In the genomic region with DNA sequence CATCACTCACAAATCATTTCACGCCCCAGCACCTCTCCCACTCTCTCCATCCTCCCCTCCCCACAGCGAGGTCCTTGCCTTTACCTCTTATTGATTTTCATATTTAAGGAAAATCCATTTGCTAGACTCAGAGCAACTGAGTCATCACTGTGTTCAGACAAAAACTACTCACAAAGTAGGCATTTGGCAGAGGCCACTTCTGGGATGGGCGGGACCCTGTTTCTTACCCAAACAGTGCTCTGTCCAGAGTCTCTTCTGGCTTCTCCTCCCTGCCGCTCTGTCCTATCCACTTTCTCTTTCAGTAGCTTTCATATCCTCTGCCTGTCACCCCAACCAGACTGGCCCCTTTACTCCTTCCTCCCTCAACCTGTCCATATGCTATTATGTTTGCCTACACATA, we compare ENCODE assay signal across 11 cellular contexts. TPM values are rescaled to one million over a fixed set of nuclear protein-coding genes. Genes with fewer than 3 reads are reported as not detected.
A peak's percentile ranks its signal among the peaks of the same experiment; 100 is the strongest.
DNase-seq lines count a peak whose midpoint lies in the region; ATAC-seq and TF ChIP-seq lines count a peak whose summit lies in the region.
"Had no signal": no experiment of that assay in that cellular context is flagged by ENCODE, and none has a peak within 500 bp of the region (broad histone marks: within the 10 kb centered on the region; RNA-seq: fewer than 3 reads in every experiment).

No MANE protein-coding gene starts in this region.

- H3K9me3 ChIP-seq in BLaER1 treated with 17β-estradiol and CSF1 and Interleukin-3, amounts not matched to agents 10 nM and 100 nM (replicated peaks in 1 of 11) = no peaks in the 10 kb centered on the region
- no peaks in the 10 kb centered on the region for H3K9me3 ChIP-seq in neural progenitor cell (ENCODE audit: low read depth)

- peak overlapping the region; percentile 88 to 98 (median 95) for H3K4me2 ChIP-seq in BLaER1 treated with 17β-estradiol and CSF1 and Interleukin-3, amounts not matched to agents 10 nM and 100 nM
- H3K4me2 ChIP-seq in neural progenitor cell = no peak overlapping the region

- peaks cover 0 to 43% (median 25%) of the 10 kb centered on the region in 11 experiments; a peak in 14 of 22 replicates for H3K27me3 ChIP-seq in BLaER1 treated with 17β-estradiol and CSF1 and Interleukin-3, amounts not matched to agents 10 nM and 100 nM
- no peaks in the 10 kb centered on the region for H3K27me3 ChIP-seq in rectal smooth muscle tissue (ENCODE audit: control insufficient read depth, insufficient read depth, low read length)
- H3K27me3 ChIP-seq in neural progenitor cell = peaks cover 56% of the 10 kb centered on the region

- peaks cover 0 to 10% (median 0%) of the 10 kb centered on the region in 11 experiments; a peak in 1 of 22 replicates for H3K36me3 ChIP-seq in BLaER1 treated with 17β-estradiol and CSF1 and Interleukin-3, amounts not matched to agents 10 nM and 100 nM
- no peaks in the 10 kb centered on the region for H3K36me3 ChIP-seq in rectal smooth muscle tissue (ENCODE audit: control insufficient read depth, insufficient read depth, low read length)
- no peaks in the 10 kb centered on the region for H3K36me3 ChIP-seq in neural progenitor cell

- no peak overlapping the region for H3K27ac Mint-ChIP-seq in activated CD4-positive, alpha-beta T cell treated with anti-CD3 and anti-CD28 coated beads for 36 hours
- no peak overlapping the region for H3K27ac Mint-ChIP-seq in neural progenitor cell
- H3K27ac Mint-ChIP-seq: activated naive CD4-positive, alpha-beta T cell treated with anti-CD3 and anti-CD28 coated beads, Interleukin-2, amount 50 U/mL, for 24 hours had no signal

- CTCF ChIA-PET in activated CD4-positive, alpha-beta T cell treated with anti-CD3 and anti-CD28 coated beads for 36 hours (lab: Charles Lee) = interaction anchor here (4.5 kb wide), 1 partner anchor 23 kb away, joined by 21 read pairs; no protein-coding TSS in a partner anchor

- TF ChIP-seq CTCF in neural progenitor cell (IDR thresholded peaks at IDR 0.05) = no peak

- peaks cover 50% of the 10 kb centered on the region for H3K27me3 Mint-ChIP-seq in activated CD4-positive, alpha-beta T cell treated with anti-CD3 and anti-CD28 coated beads for 36 hours
- peaks cover 35% of the 10 kb centered on the region for H3K27me3 Mint-ChIP-seq in neural progenitor cell (ENCODE audit: insufficient read depth, low read depth)

- H3K27ac ChIP-seq in BLaER1 treated with 17β-estradiol and CSF1 and Interleukin-3, amounts not matched to agents 10 nM and 100 nM = peak overlapping the region; percentile 27 to 84 (median 72); a peak in 20 of 22 replicates
- H3K27ac ChIP-seq in rectal smooth muscle tissue (ENCODE audit: low read depth, low read length) (peak overlapping the region; percentile 92), neural progenitor cell (no peak overlapping the region)

- no peak overlapping the region for H3K4me3 Mint-ChIP-seq in activated CD4-positive, alpha-beta T cell treated with anti-CD3 and anti-CD28 coated beads for 36 hours
- no peak overlapping the region for H3K4me3 Mint-ChIP-seq in neural progenitor cell
- H3K4me3 Mint-ChIP-seq: activated naive CD4-positive, alpha-beta T cell treated with anti-CD3 and anti-CD28 coated beads, Interleukin-2, amount 50 U/mL, for 24 hours had no signal

- H3K9me3 Mint-ChIP-seq in activated CD4-positive, alpha-beta T cell treated with anti-CD3 and anti-CD28 coated beads for 36 hours (ENCODE audit: low read depth) = no peaks in the 10 kb centered on the region
- peaks cover 2% of the 10 kb centered on the region for H3K9me3 Mint-ChIP-seq in neural progenitor cell
- H3K9me3 Mint-ChIP-seq: activated naive CD4-positive, alpha-beta T cell treated with anti-CD3 and anti-CD28 coated beads, Interleukin-2, amount 50 U/mL, for 24 hours had no signal

- H3K4me1 ChIP-seq in BLaER1 treated with 17β-estradiol and CSF1 and Interleukin-3, amounts not matched to agents 10 nM and 100 nM = peaks cover 74 to 92% (median 83%) of the 10 kb centered on the region in 10 experiments
- H3K4me1 ChIP-seq in rectal smooth muscle tissue (ENCODE audit: control insufficient read depth, insufficient read depth, low read length) (peaks cover 46% of the 10 kb centered on the region), neural progenitor cell (peaks cover 24% of the 10 kb centered on the region)

- H3K9ac ChIP-seq in BLaER1 treated with 17β-estradiol and CSF1 and Interleukin-3, amounts not matched to agents 10 nM and 100 nM = peak overlapping the region in 10 of 11 experiments; percentile 15 to 73 (median 56); a peak in 9 of 22 replicates
- H3K9ac ChIP-seq in rectal smooth muscle tissue (ENCODE audit: low read length) (no peak overlapping the region), neural progenitor cell (no peak overlapping the region)

- H4K20me1 ChIP-seq in BLaER1 treated with 17β-estradiol and CSF1 and Interleukin-3, amounts not matched to agents 10 nM and 100 nM = no peaks in the 10 kb centered on the region; a peak in 4 of 22 replicates
- peaks cover 13% of the 10 kb centered on the region for H4K20me1 ChIP-seq in neural progenitor cell (ENCODE audit: low read depth)

- H3K79me2 ChIP-seq in neural progenitor cell (ENCODE audit: low read depth) = no peaks in the 10 kb centered on the region

- H3K36me3 Mint-ChIP-seq in activated CD4-positive, alpha-beta T cell treated with anti-CD3 and anti-CD28 coated beads for 36 hours (ENCODE audit: low read depth) = no peaks in the 10 kb centered on the region
- no peaks in the 10 kb centered on the region for H3K36me3 Mint-ChIP-seq in neural progenitor cell

- peaks cover 18% of the 10 kb centered on the region for H3F3A ChIP-seq in neural progenitor cell (ENCODE audit: low read depth)

- 0 out of 20 replicates have a peak overlapping the region, but pooled peaks of 2 of the 10 experiments have one; percentile 10 for H3K4me3 ChIP-seq in BLaER1 treated with 17β-estradiol and CSF1 and Interleukin-3, amounts not matched to agents 10 nM and 100 nM
- H3K4me3 ChIP-seq in rectal smooth muscle tissue (ENCODE audit: low read length) (no peak overlapping the region), neural progenitor cell (no peak overlapping the region)

- ATAC-seq in HG02623 (IDR thresholded peaks at IDR 0.05; ENCODE audit: unreplicated experiment) (no peak), GM18870 (IDR thresholded peaks at IDR 0.05; ENCODE audit: unreplicated experiment) (no peak)
- ATAC-seq in activated CD4-positive, alpha-beta T cell treated with anti-CD3 and anti-CD28 coated beads for 36 hours = no peak

- H2AFZ ChIP-seq in neural progenitor cell (replicated peaks) = no peak overlapping the region

- intact Hi-C loops in activated CD4-positive, alpha-beta T cell treated with anti-CD3 and anti-CD28 coated beads for 36 hours (cut with DNase I, micrococcal nuclease) = no loop called here

- H3K4me1 Mint-ChIP-seq in activated CD4-positive, alpha-beta T cell treated with anti-CD3 and anti-CD28 coated beads for 36 hours = peaks cover 15% of the 10 kb centered on the region
- peaks cover 41% of the 10 kb centered on the region for H3K4me1 Mint-ChIP-seq in neural progenitor cell

- POLR2A ChIA-PET in activated CD4-positive, alpha-beta T cell treated with anti-CD3 and anti-CD28 coated beads for 36 hours (lab: Charles Lee) = no interaction called here

- DNase-seq in RPMI7951 (ENCODE audit: low read depth) (peak; percentile 86), fibroblast of peridontal ligament (ENCODE audit: extremely low read depth) (peak; percentile 93), neural progenitor cell (ENCODE audit: low spot score) (no peak)
- no peak for DNase-seq in activated CD4-positive, alpha-beta T cell treated with anti-CD3 and anti-CD28 coated beads for 36 hours
- DNase-seq: DMS53, NCI-H1694 treated with DMSO at 0.1 percent for 48 hours had no signal

RNA-seq across cellular contexts. Expression of gene NAV1, which starts 2.4 kb away (rescaled TPM):
- 24.7 and 27.6 TPM in 2 replicates for total RNA-seq in RPMI7951 (2014; rRNA removed; shearing (Covaris generic))
- total RNA-seq in activated CD4-positive, alpha-beta T cell treated with anti-CD3 and anti-CD28 coated beads for 36 hours = 1 to 10 TPM; 1.9 to 2.6 TPM
- total RNA-seq in neural progenitor cell (ENCODE audit: low replicate concordance) = 60.7 and 83.0 TPM in 2 replicates

RNA-seq across cellular contexts. Expression of gene CSRP1, which starts 29.6 kb away (rescaled TPM):
- total RNA-seq in RPMI7951 (2014; rRNA removed; shearing (Covaris generic)) = 292 and 402 TPM in 2 replicates
- total RNA-seq in activated CD4-positive, alpha-beta T cell treated with anti-CD3 and anti-CD28 coated beads for 36 hours = 10 to 100 TPM; 49.2 to 50.7 TPM
- total RNA-seq in neural progenitor cell (ENCODE audit: low replicate concordance) = 2.5 and 4.1 TPM in 2 replicates

Comparison
In these comparisons a context has a peak if more than half of its experiments do, and no peak if none do; other contexts are left out.
1. H3K9ac ChIP-seq: peak in BLaER1 treated with 17β-estradiol and CSF1 and Interleukin-3, amounts not matched to agents 10 nM and 100 nM (10 of 11); none in rectal smooth muscle tissue (single experiment) and neural progenitor cell (single experiment).
2. DNase-seq: peak in RPMI7951 (single experiment) and fibroblast of peridontal ligament (single experiment); none in activated CD4-positive, alpha-beta T cell treated with anti-CD3 and anti-CD28 coated beads for 36 hours (single experiment) and neural progenitor cell (single experiment).